13 cellular contexts compared by ENCODE assay signal in the genomic region with DNA sequence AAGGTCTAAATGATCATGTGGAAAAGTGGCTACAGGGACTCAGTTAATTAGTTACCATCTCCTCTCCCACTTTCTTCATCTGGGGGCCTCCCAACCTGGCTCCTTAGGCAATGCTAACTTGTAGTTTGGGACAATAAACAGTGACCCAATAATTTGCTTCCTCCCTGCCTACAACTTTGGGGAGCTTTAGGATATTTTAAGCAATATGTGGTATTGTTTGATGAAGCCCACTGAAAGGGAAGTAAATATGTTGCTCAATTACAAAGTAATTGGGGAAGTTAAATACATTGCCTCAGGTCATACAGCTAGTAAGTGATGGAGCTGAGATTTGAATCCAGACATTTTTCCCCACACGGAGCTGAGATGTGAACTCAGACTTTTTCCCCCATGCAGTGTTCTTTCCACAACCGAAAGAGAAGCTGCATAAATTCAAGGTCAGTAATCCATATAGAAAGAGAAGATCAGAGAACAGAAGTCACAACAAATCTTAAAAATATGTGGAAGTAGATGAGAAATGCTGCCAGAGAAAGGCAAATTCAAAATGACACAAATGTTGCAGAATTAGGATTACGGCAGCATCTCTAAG.
"Had no signal": no experiment of that assay in that cellular context is flagged by ENCODE, and none has a peak within 500 bp of the region (broad histone marks: within the 10 kb centered on the region; RNA-seq: fewer than 3 reads in every experiment).

No MANE protein-coding gene starts in this region.

- ATAC-seq: activated T-helper 17 cell treated with anti-CD3 and anti-CD28 coated beads, Interleukin-2, amount 50 U/mL, for 72 hours; heart left ventricle; left colon; pancreas; stimulated activated effector memory CD8-positive, alpha-beta T cell treated with anti-CD3 and anti-CD28 coated beads, Interleukin-12 subunit alpha, Interleukin-12 subunit beta, amount 100 ng/mL, for 72 hours had no signal

- DNase-seq: activated CD4-positive, alpha-beta T cell treated with anti-CD3 and anti-CD28 coated beads for 1 hour; activated CD4-positive, alpha-beta T cell treated with anti-CD3 and anti-CD28 coated beads, Interleukin-2, amount 50 U/mL, for 48 hours; activated naive CD4-positive, alpha-beta T cell treated with Interleukin-2 at 50 U/mL for 16 hours; aorta; cerebellar nuclear complex; heart left ventricle; left colon; pancreas; stimulated activated CD4-positive, alpha-beta T cell treated with anti-CD3 and anti-CD28 coated beads, Interleukin-12 subunit alpha, Interleukin-12 subunit beta, amount 100 ng/mL, for 4 hours; stimulated activated CD4-positive, alpha-beta T cell treated with anti-CD3 and anti-CD28 coated beads, Interleukin-2, amount 100 ng/mL, for 24 hours; T1000 had no signal

- H3K27me3 Mint-ChIP-seq: activated T-helper 17 cell treated with anti-CD3 and anti-CD28 coated beads, Interleukin-2, amount 50 U/mL, for 72 hours had no signal

- H3K36me3 Mint-ChIP-seq: stimulated activated effector memory CD8-positive, alpha-beta T cell treated with anti-CD3 and anti-CD28 coated beads, Interleukin-12 subunit alpha, Interleukin-12 subunit beta, amount 100 ng/mL, for 72 hours had no signal

- H3K27ac Mint-ChIP-seq: activated T-helper 17 cell treated with anti-CD3 and anti-CD28 coated beads, Interleukin-2, amount 50 U/mL, for 72 hours; stimulated activated effector memory CD8-positive, alpha-beta T cell treated with anti-CD3 and anti-CD28 coated beads, Interleukin-12 subunit alpha, Interleukin-12 subunit beta, amount 100 ng/mL, for 72 hours had no signal

- H3K4me1 Mint-ChIP-seq: activated T-helper 17 cell treated with anti-CD3 and anti-CD28 coated beads, Interleukin-2, amount 50 U/mL, for 72 hours; stimulated activated effector memory CD8-positive, alpha-beta T cell treated with anti-CD3 and anti-CD28 coated beads, Interleukin-12 subunit alpha, Interleukin-12 subunit beta, amount 100 ng/mL, for 72 hours had no signal

- H3K4me3 Mint-ChIP-seq: activated T-helper 17 cell treated with anti-CD3 and anti-CD28 coated beads, Interleukin-2, amount 50 U/mL, for 72 hours; stimulated activated effector memory CD8-positive, alpha-beta T cell treated with anti-CD3 and anti-CD28 coated beads, Interleukin-12 subunit alpha, Interleukin-12 subunit beta, amount 100 ng/mL, for 72 hours had no signal
